Comparison of ENCODE assay signal across 8 cellular contexts in genomic region chr1:198935371-198935921, GRCh38.
DNase-seq lines count a peak whose midpoint lies in the region; ATAC-seq, FAIRE-seq and TF ChIP-seq lines count a peak whose summit lies in the region.

No MANE protein-coding gene starts in this region.

- peak; percentile 44 for ATAC-seq in GM21619 (IDR thresholded peaks at IDR 0.05; ENCODE audit: unreplicated experiment)

- no peaks in the 10 kb centered on the region for H3K27me3 ChIP-seq in Caco-2 (replicated peaks; ENCODE audit: control insufficient read depth, insufficient read depth, low read length)
- no peaks in the 10 kb centered on the region for H3K27me3 ChIP-seq in KMS-11 (ENCODE audit: insufficient read depth, low read depth)
- no peaks in the 10 kb centered on the region for H3K27me3 ChIP-seq in vagina

- no peak overlapping the region for H2AFZ ChIP-seq in KMS-11 (ENCODE audit: low read depth)

- H3K4me3 ChIP-seq in Caco-2 (ENCODE audit: low read depth, low read length) = peak overlapping the region; percentile 16
- H3K4me3 ChIP-seq in KMS-11 (IDR thresholded peaks at IDR 0.05; ENCODE audit: insufficient read depth, low read depth, low read length) = peak overlapping the region; percentile 79
- peak overlapping the region; percentile 31 to 44 for H3K4me3 ChIP-seq in vagina

- TF ChIP-seq CTCF in Caco-2 (IDR thresholded peaks at IDR 0.05; ENCODE audit: insufficient read depth in 1 of 2, low read depth in 1 of 2, low read length in 1 of 2, severe bottlenecking in 1 of 2, unreplicated experiment in 1 of 2) (no peak), KMS-11 (conservative IDR thresholded peaks at IDR 0.05; ENCODE audit: low read depth, low read length) (0 out of 2 replicates have a peak, but pooled peaks have one; percentile 14), vagina (IDR thresholded peaks at IDR 0.05) (no peak)

- no peak for TF ChIP-seq POLR2A in vagina (IDR thresholded peaks at IDR 0.05)

- no peaks in the 10 kb centered on the region for H4K20me1 ChIP-seq in KMS-11 (ENCODE audit: insufficient read depth)

- peak; percentile 95 for FAIRE-seq in RCC 7860 (lab: Jason Lieb, UNC)

- peak overlapping the region; percentile 89 for H3K4me2 ChIP-seq in KMS-11

- POLR2A ChIA-PET in Caco-2 (lab: Charles Lee) = no interaction called here

- no peak overlapping the region for H3K4me3 Mint-ChIP-seq in Caco-2 (ENCODE audit: unreplicated experiment)

- H3K27ac Mint-ChIP-seq in Caco-2 (ENCODE audit: unreplicated experiment) = no peak overlapping the region

- H3K27me3 Mint-ChIP-seq in Caco-2 (ENCODE audit: insufficient read depth, unreplicated experiment) = no peaks in the 10 kb centered on the region

- H3K27ac ChIP-seq in KMS-11 (peak overlapping the region; percentile 93), vagina (peak overlapping the region; percentile 42)

- DNase-seq in Caco-2 (peak; percentile 84 to 93), RCC 7860 (ENCODE audit: low spot score) (peak; percentile 96), head of caudate nucleus (peak; percentile 38 to 87 (median 72)), posterior vena cava (ENCODE audit: low spot score) (peak; percentile 82), vagina (ENCODE audit: extremely low spot score in 2 of 2) (no peak)
- DNase-seq in activated gamma-delta T cell treated with anti-CD3 and anti-CD28 coated beads, Interleukin-2, amount 50 U/mL, for 16 hours (ENCODE audit: low read depth) = peak; percentile 54

- no TSS peak for BruUV-seq in Caco-2 (replicated peaks; lab: Mats Ljungman, UMichigan)

- H3K9me3 ChIP-seq in Caco-2 = no peaks in the 10 kb centered on the region
- no peaks in the 10 kb centered on the region for H3K9me3 ChIP-seq in vagina

- H3K9me3 Mint-ChIP-seq in Caco-2 (ENCODE audit: unreplicated experiment) = no peaks in the 10 kb centered on the region

- H3K36me3 Mint-ChIP-seq in Caco-2 (ENCODE audit: insufficient read depth, unreplicated experiment) = peaks cover 6% of the 10 kb centered on the region

- H3K79me2 ChIP-seq in KMS-11 (ENCODE audit: insufficient read depth, low read depth) = peaks cover 77% of the 10 kb centered on the region

- H3K36me3 ChIP-seq in Caco-2 (ENCODE audit: control insufficient read depth, insufficient read depth, low read length) (no peaks in the 10 kb centered on the region), KMS-11 (ENCODE audit: insufficient read depth) (no peaks in the 10 kb centered on the region), vagina (no peaks in the 10 kb centered on the region)

- peaks cover 32% of the 10 kb centered on the region for H3K4me1 ChIP-seq in Caco-2
- H3K4me1 ChIP-seq in KMS-11 (ENCODE audit: low read depth, poor library complexity, severe bottlenecking) = peaks cover 22% of the 10 kb centered on the region
- peaks cover 9% of the 10 kb centered on the region for H3K4me1 ChIP-seq in vagina

- H3K9ac ChIP-seq in KMS-11 = peak overlapping the region; percentile 92

- H3K4me1 Mint-ChIP-seq in Caco-2 (ENCODE audit: low read depth, unreplicated experiment) = peaks cover 10% of the 10 kb centered on the region

- CTCF ChIA-PET in Caco-2 (lab: Charles Lee) = no interaction called here

- intact Hi-C loops in Caco-2 (cut with micrococcal nuclease; ENCODE audit: unreplicated experiment) = loop anchor here (10.0 kb wide), 1 partner anchor 1089 kb away; the partner anchor contains the start of gene NR5A2
- intact Hi-C loops in head of caudate nucleus (cut with DNase I) = loop anchor here (10.0 kb wide), 1 partner anchor 179 kb away; no protein-coding TSS in a partner anchor
- intact Hi-C loops in posterior vena cava (cut with DNase I) = no loop called here
- intact Hi-C loops in vagina (cut with DNase I) = no loop called here

Comparison
In these comparisons a context has a peak if more than half of its experiments do, and no peak if none do; other contexts are left out.
1. DNase-seq: peak in Caco-2 (2 of 2), RCC 7860 (single experiment), activated gamma-delta T cell treated with anti-CD3 and anti-CD28 coated beads, Interleukin-2, amount 50 U/mL, for 16 hours (single experiment), head of caudate nucleus (42 of 42) and posterior vena cava (single experiment); none in vagina (0 of 2).
2. H3K4me3 ChIP-seq: peak in every context shown above with its lines; median percentile 79 in KMS-11; 38 in vagina; 16 in Caco-2.
3. intact Hi-C loops: an anchor here in Caco-2 (10.0 kb wide) and head of caudate nucleus (10.0 kb wide); none called in posterior vena cava and vagina.